1 cellular context compared by ENCODE assay signal in genomic region chrX:46953137-46953527, GRCh38.
TF ChIP-seq lines count a peak whose summit lies in the region.

No MANE protein-coding gene starts in this region.

TF ChIP-seq in GM12878, 131 proteins besides CTCF, POLR2A, EP300 and RAD21 (continued from another document):
- TF ChIP-seq NKRF (conservative IDR thresholded peaks at IDR 0.05) = 0 out of 2 replicates have a peak, but pooled peaks have one; percentile 29
- TF ChIP-seq RELB (IDR thresholded peaks at IDR 0.05; ENCODE audit: low read depth) = 0 out of 2 replicates have a peak, but pooled peaks have one; percentile 15
- TF ChIP-seq BHLHE40 (IDR thresholded peaks at IDR 0.05; ENCODE audit: borderline replicate concordance in 1 of 2, low read depth in 2 of 2, low read length in 1 of 2) = peak; percentile 27 to 63; a peak in 3 of 4 replicates
- no peak for TF ChIP-seq NR2C2 (IDR thresholded peaks at IDR 0.05; ENCODE audit: borderline replicate concordance, control insufficient read depth, insufficient read length, low read depth)
- TF ChIP-seq ZNF384 (IDR thresholded peaks at IDR 0.05; ENCODE audit: borderline replicate concordance, low read depth, low read length) = peak; percentile 16; the same call in 1 of the 2 replicates
- TF ChIP-seq ZNF217 (IDR thresholded peaks at IDR 0.05) = 0 out of 2 replicates have a peak, but pooled peaks have one; percentile 45
- 0 out of 2 replicates have a peak, but pooled peaks have one; percentile 19 for TF ChIP-seq CBX5 (IDR thresholded peaks at IDR 0.05; ENCODE audit: low read depth)
- peak in 1 of 2 experiments; percentile 46; a peak in 1 of 4 replicates for TF ChIP-seq IKZF2 (IDR thresholded peaks at IDR 0.05)
